In the genomic region with DNA sequence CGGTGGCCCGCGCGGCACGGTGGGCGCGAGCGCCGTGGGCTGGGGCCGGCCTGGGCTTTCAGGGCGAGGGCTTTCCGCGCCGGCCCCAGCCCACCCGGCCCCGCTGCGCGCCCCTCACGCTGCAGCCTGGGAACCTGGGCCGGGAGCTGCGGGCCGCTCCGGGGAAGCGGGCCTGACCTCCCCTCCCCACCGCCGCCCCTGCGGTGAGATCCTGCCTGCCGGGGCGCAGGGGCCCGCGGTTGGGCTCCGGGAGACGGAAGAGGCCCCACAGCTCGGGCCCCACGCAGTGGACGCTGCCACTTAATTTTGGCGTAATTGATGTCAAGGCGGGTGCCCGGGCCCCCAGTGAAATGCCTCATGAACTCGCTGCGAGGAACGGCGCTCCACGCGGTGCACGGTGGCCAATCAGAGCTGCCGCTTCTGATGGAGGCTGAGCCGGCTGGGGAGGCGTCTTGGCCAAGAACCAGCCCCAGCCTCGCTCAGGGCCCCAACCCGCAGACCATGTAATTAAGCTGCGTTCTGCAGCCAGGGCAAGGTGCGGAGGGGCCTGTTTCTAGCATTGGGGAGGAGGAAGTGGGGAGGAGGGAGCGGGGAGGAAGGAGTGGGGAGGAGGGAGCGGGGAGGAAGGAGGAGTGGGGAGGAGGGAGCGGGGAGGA, we compare ENCODE assay signal across 8 cellular contexts.
DNase-seq lines count a peak whose midpoint lies in the region; ATAC-seq and TF ChIP-seq lines count a peak whose summit lies in the region.

No MANE protein-coding gene starts in this region.

- DNase-seq in GM10248 (ENCODE audit: extremely low spot score), result peak; percentile 75
- peak; percentile 84 for DNase-seq in RWPE2 (ENCODE audit: low spot score)
- DNase-seq in iPS-NIHi11 (ENCODE audit: low spot score), result peak; percentile 66
- DNase-seq in stimulated activated CD4-positive, alpha-beta T cell treated with anti-CD3 and anti-CD28 coated beads, Interleukin-12 subunit alpha, Interleukin-12 subunit beta, amount 100 ng/mL, for 48 hours (ENCODE audit: low read depth in 2 of 3, low spot score in 1 of 3), result peak; percentile 54 to 63 (median 63)
- DNase-seq in DMS153 treated with DMSO at 0.1 percent for 48 hours (lab: John Stamatoyannopoulos, UW; ENCODE audit: unreplicated experiment), result no peak
- DNase-seq in DMS53 treated with DMSO at 0.1 percent for 48 hours (lab: John Stamatoyannopoulos, UW; ENCODE audit: unreplicated experiment), result no peak

- POLR2A ChIA-PET in GM10248 (lab: Yijun Ruan, JAX), result no interaction called here

- H3K36me3 Mint-ChIP-seq in activated naive CD8-positive, alpha-beta T cell, result no peaks in the 10 kb centered on the region

- H3K27ac ChIP-seq in RWPE2 (ENCODE audit: poor library complexity, severe bottlenecking), result no peak overlapping the region

- H3K4me3 ChIP-seq in RWPE2 (ENCODE audit: severe bottlenecking), result peak overlapping the region; percentile 45

- no peaks in the 10 kb centered on the region for H3K36me3 ChIP-seq in RWPE2 (ENCODE audit: low read depth)

- no peaks in the 10 kb centered on the region for H3K4me1 ChIP-seq in RWPE2 (ENCODE audit: insufficient read depth, poor library complexity, severe bottlenecking)

- no peak for TF ChIP-seq CTCF in GM10248 (IDR thresholded peaks at IDR 0.05; ENCODE audit: control extremely low read depth, extremely low read depth, low read depth, missing control alignments)
- TF ChIP-seq CTCF in RWPE2 (IDR thresholded peaks at IDR 0.05; ENCODE audit: poor library complexity, severe bottlenecking), result no peak

- CTCF ChIA-PET in GM10248 (lab: Yijun Ruan, JAX), result interaction anchor here (1.4 kb wide), 1 partner anchor 275 kb away, joined by 3 read pairs; no protein-coding TSS in a partner anchor

- ATAC-seq in RWPE2 (ENCODE audit: low read depth), result peak; percentile 34
- ATAC-seq in HG03045 (IDR thresholded peaks at IDR 0.05; ENCODE audit: unreplicated experiment), result no peak

- peak overlapping the region; percentile 84 for H3K4me3 Mint-ChIP-seq in activated naive CD8-positive, alpha-beta T cell

- H3K27me3 ChIP-seq in RWPE2 (ENCODE audit: insufficient read depth, poor library complexity, severe bottlenecking), result peaks cover 20% of the 10 kb centered on the region

- peak overlapping the region; percentile 90 for H3K27ac Mint-ChIP-seq in activated naive CD8-positive, alpha-beta T cell

- H3K4me1 Mint-ChIP-seq in activated naive CD8-positive, alpha-beta T cell (ENCODE audit: low read depth), result peaks cover 8% of the 10 kb centered on the region

- H3K9me3 Mint-ChIP-seq in activated naive CD8-positive, alpha-beta T cell (ENCODE audit: low read depth), result no peaks in the 10 kb centered on the region

- no peaks in the 10 kb centered on the region for H3K9me3 ChIP-seq in RWPE2 (ENCODE audit: severe bottlenecking)

- H3K27me3 Mint-ChIP-seq in activated naive CD8-positive, alpha-beta T cell, result no peaks in the 10 kb centered on the region

Comparison
In these comparisons a context has a peak if more than half of its experiments do, and no peak if none do; other contexts are left out.
1. DNase-seq: peak in GM10248 (single experiment), RWPE2 (single experiment), iPS-NIHi11 (single experiment) and stimulated activated CD4-positive, alpha-beta T cell treated with anti-CD3 and anti-CD28 coated beads, Interleukin-12 subunit alpha, Interleukin-12 subunit beta, amount 100 ng/mL, for 48 hours (3 of 3); none in DMS153 treated with DMSO at 0.1 percent for 48 hours (single experiment) and DMS53 treated with DMSO at 0.1 percent for 48 hours (single experiment).